9 cellular contexts compared by ENCODE assay signal in genomic region chr12:6962285-6963015, GRCh38. TPM values are rescaled to one million over a fixed set of nuclear protein-coding genes. Genes with fewer than 3 reads are reported as not detected.
DNase-seq lines count a peak whose midpoint lies in the region; ATAC-seq and TF ChIP-seq lines count a peak whose summit lies in the region.
"Had no signal": no experiment of that assay in that cellular context is flagged by ENCODE, and none has a peak within 500 bp of the region (broad histone marks: within the 10 kb centered on the region; RNA-seq: fewer than 3 reads in every experiment).

No MANE protein-coding gene starts in this region.

- peak overlapping the region; percentile 82 to 85 for H3K4me3 ChIP-seq in duodenal mucosa (ENCODE audit: low read depth in 1 of 2, low read length in 2 of 2)

- peaks cover 16 to 38% of the 10 kb centered on the region in 2 donors for H3K36me3 ChIP-seq in duodenal mucosa (ENCODE audit: control insufficient read depth in 1 of 2, insufficient read depth in 2 of 2, low read length in 2 of 2)

- in situ Hi-C loops in GM13976 (cut with MboI; ENCODE audit: low sequenced_read_pairs, unreplicated experiment), result no loop called here

- H3K27ac Mint-ChIP-seq in natural killer cell treated with Interleukin-12 subunit alpha and Interleukin-12 subunit beta and Interleukin-15 and Interleukin-18, amount 100 ng/mL, for 72 hours, result peak overlapping the region; percentile 96

- no peaks in the 10 kb centered on the region for H3K9me3 Mint-ChIP-seq in natural killer cell treated with Interleukin-12 subunit alpha and Interleukin-12 subunit beta and Interleukin-15 and Interleukin-18, amount 100 ng/mL, for 72 hours

- no peaks in the 10 kb centered on the region for H3K27me3 ChIP-seq in duodenal mucosa (ENCODE audit: control insufficient read depth in 1 of 2, insufficient read depth in 2 of 2, low read length in 2 of 2)

- H3K36me3 Mint-ChIP-seq in natural killer cell treated with Interleukin-12 subunit alpha and Interleukin-12 subunit beta and Interleukin-15 and Interleukin-18, amount 100 ng/mL, for 72 hours, result peaks cover 13% of the 10 kb centered on the region

- H3K4me3 Mint-ChIP-seq in natural killer cell treated with Interleukin-12 subunit alpha and Interleukin-12 subunit beta and Interleukin-15 and Interleukin-18, amount 100 ng/mL, for 72 hours, result peak overlapping the region; percentile 89

- H3K9me3 ChIP-seq in duodenal mucosa (ENCODE audit: control insufficient read depth in 1 of 2, low read length in 2 of 2), result no peaks in the 10 kb centered on the region

- peak overlapping the region; percentile 97 for H3K27ac ChIP-seq in duodenal mucosa (ENCODE audit: low read depth, low read length)

- H3K4me1 ChIP-seq in duodenal mucosa (ENCODE audit: control insufficient read depth in 1 of 2, insufficient read depth in 2 of 2, low read length in 2 of 2), result peaks cover 63 to 86% of the 10 kb centered on the region in 2 donors

- DNase-seq in NCI-H2171 (lab: John Stamatoyannopoulos, UW) (peak; percentile 99), NCI-H446 (lab: John Stamatoyannopoulos, UW) (no peak), GM13976 (ENCODE audit: low spot score) (no peak)
- no peak for DNase-seq in natural killer cell treated with Interleukin-12 subunit alpha and Interleukin-12 subunit beta and Interleukin-15 and Interleukin-18, amount 100 ng/mL, for 72 hours (ENCODE audit: low spot score)

- ATAC-seq in natural killer cell treated with Interleukin-12 subunit alpha and Interleukin-12 subunit beta and Interleukin-15 and Interleukin-18, amount 100 ng/mL, for 72 hours, result no peak
- ATAC-seq in GM19463 (IDR thresholded peaks at IDR 0.05; ENCODE audit: unreplicated experiment) (no peak), HG02642 (IDR thresholded peaks at IDR 0.05; ENCODE audit: poor library complexity, unreplicated experiment) (no peak)

- no peak for TF ChIP-seq CTCF in GM13976 (IDR thresholded peaks at IDR 0.05; ENCODE audit: borderline replicate concordance, control extremely low read depth, extremely low read depth, insufficient read depth, missing control alignments)

- peak overlapping the region; percentile 96 to 97 for H3K9ac ChIP-seq in duodenal mucosa (ENCODE audit: low read depth in 1 of 2, low read length in 2 of 2)

- peak; percentile 16 for TF ChIP-seq POLR2A in GM18526 (IDR thresholded peaks at IDR 0.05; ENCODE audit: extremely low read depth, insufficient read length)

- no peaks in the 10 kb centered on the region for H3K27me3 Mint-ChIP-seq in natural killer cell treated with Interleukin-12 subunit alpha and Interleukin-12 subunit beta and Interleukin-15 and Interleukin-18, amount 100 ng/mL, for 72 hours

- H3K4me1 Mint-ChIP-seq in natural killer cell treated with Interleukin-12 subunit alpha and Interleukin-12 subunit beta and Interleukin-15 and Interleukin-18, amount 100 ng/mL, for 72 hours (ENCODE audit: low read depth in 2 of 2), result peaks cover 50 to 51% of the 10 kb centered on the region in 2 donors

RNA-seq across cellular contexts. Expression of gene PHB2, which starts 8.0 kb away (rescaled TPM):
- 100 to 1,000 TPM; 227 to 350 TPM for total RNA-seq in natural killer cell treated with Interleukin-12 subunit alpha and Interleukin-12 subunit beta and Interleukin-15 and Interleukin-18, amount 100 ng/mL, for 72 hours

RNA-seq across cellular contexts. Expression of gene EMG1, which starts 8.3 kb away (rescaled TPM):
- 100 to 1,000 TPM in 1 of 2 donors, 10 to 100 TPM in 1; 74.9 to 141 TPM for total RNA-seq in natural killer cell treated with Interleukin-12 subunit alpha and Interleukin-12 subunit beta and Interleukin-15 and Interleukin-18, amount 100 ng/mL, for 72 hours

RNA-seq across cellular contexts. Expression of gene PTPN6, which starts 11.3 kb away (rescaled TPM):
- 100 to 1,000 TPM in 1 of 2 donors, 10 to 100 TPM in 1; 71.6 to 131 TPM for total RNA-seq in natural killer cell treated with Interleukin-12 subunit alpha and Interleukin-12 subunit beta and Interleukin-15 and Interleukin-18, amount 100 ng/mL, for 72 hours

RNA-seq across cellular contexts. Expression of gene C12orf57, which starts 18.6 kb away (rescaled TPM):
- 100 to 1,000 TPM in 1 of 2 donors, 10 to 100 TPM in 1; 89.7 to 106 TPM for total RNA-seq in natural killer cell treated with Interleukin-12 subunit alpha and Interleukin-12 subunit beta and Interleukin-15 and Interleukin-18, amount 100 ng/mL, for 72 hours

RNA-seq across cellular contexts. Expression of gene RNU7-1, which starts 18.8 kb away (rescaled TPM):
- not detected for total RNA-seq in natural killer cell treated with Interleukin-12 subunit alpha and Interleukin-12 subunit beta and Interleukin-15 and Interleukin-18, amount 100 ng/mL, for 72 hours
- total RNA-seq: NCI-H460 had no signal
